1 cellular context compared by ENCODE assay signal in genomic region chr14:77032854-77033621, GRCh38.
TF ChIP-seq lines count a peak whose summit lies in the region.

No MANE protein-coding gene starts in this region.

TF ChIP-seq in HepG2, 621 proteins besides CTCF, POLR2A, EP300 and RAD21 (continued from another document and continues in another):
- no peak for TF ChIP-seq ZBTB2 (CRISPR knock-in tag; IDR thresholded peaks at IDR 0.05; ENCODE audit: low read depth)
- TF ChIP-seq ZXDC (CRISPR knock-in tag; IDR thresholded peaks at IDR 0.05), result no peak
- TF ChIP-seq PHB2 (IDR thresholded peaks at IDR 0.05; ENCODE audit: partially characterized antibody), result no peak
- no peak for TF ChIP-seq RELA (CRISPR knock-in tag; IDR thresholded peaks at IDR 0.05)
- peak; percentile 37; the same call in 1 of the 2 replicates for TF ChIP-seq KLF12 (CRISPR knock-in tag; IDR thresholded peaks at IDR 0.05; ENCODE audit: borderline replicate concordance)
- no peak for TF ChIP-seq UBTF (CRISPR knock-in tag; IDR thresholded peaks at IDR 0.05)
- TF ChIP-seq NR2F6 (IDR thresholded peaks at IDR 0.05), result peak; percentile 2; the same call in 1 of the 2 replicates
- TF ChIP-seq NR2F6 (CRISPR knock-in tag; IDR thresholded peaks at IDR 0.05), result no peak
- TF ChIP-seq CENPBD1 (CRISPR knock-in tag; IDR thresholded peaks at IDR 0.05; ENCODE audit: borderline replicate concordance, low read depth), result no peak
- TF ChIP-seq ZNF260 (CRISPR knock-in tag; IDR thresholded peaks at IDR 0.05; ENCODE audit: borderline replicate concordance, low read depth), result no peak
- TF ChIP-seq NFYB (CRISPR knock-in tag; IDR thresholded peaks at IDR 0.05), result peak; percentile 58
- no peak for TF ChIP-seq ZNF333 (CRISPR knock-in tag; IDR thresholded peaks at IDR 0.05; ENCODE audit: borderline replicate concordance)
- TF ChIP-seq MTA1 (CRISPR knock-in tag; IDR thresholded peaks at IDR 0.05; ENCODE audit: borderline replicate concordance), result peak; percentile 50; the same call in 1 of the 2 replicates
- 0 out of 2 replicates have a peak, but pooled peaks have one; percentile 71 for TF ChIP-seq IRF9 (CRISPR knock-in tag; IDR thresholded peaks at IDR 0.05; ENCODE audit: borderline replicate concordance)
- TF ChIP-seq ZNF788 (CRISPR knock-in tag; IDR thresholded peaks at IDR 0.05; ENCODE audit: borderline replicate concordance), result peak; percentile 47; the same call in 1 of the 2 replicates
- TF ChIP-seq NPAS2 (CRISPR knock-in tag; IDR thresholded peaks at IDR 0.05; ENCODE audit: borderline replicate concordance), result no peak
- TF ChIP-seq MXD4 (CRISPR knock-in tag; IDR thresholded peaks at IDR 0.05), result no peak
- TF ChIP-seq BCL6 (CRISPR knock-in tag; IDR thresholded peaks at IDR 0.05), result peak; percentile 38; the same call in 1 of the 2 replicates
- no peak for TF ChIP-seq ZNF605 (CRISPR knock-in tag; IDR thresholded peaks at IDR 0.05)
- no peak for TF ChIP-seq HNF1B (CRISPR knock-in tag; IDR thresholded peaks at IDR 0.05)
- TF ChIP-seq ZNF441 (CRISPR knock-in tag; IDR thresholded peaks at IDR 0.05; ENCODE audit: borderline replicate concordance), result no peak
- TF ChIP-seq SIX4 (CRISPR knock-in tag; IDR thresholded peaks at IDR 0.05), result 0 out of 2 replicates have a peak, but pooled peaks have one; percentile 5
- TF ChIP-seq CBX2 (IDR thresholded peaks at IDR 0.05; ENCODE audit: low read depth, low read length), result no peak
- no peak for TF ChIP-seq CBX2 (CRISPR knock-in tag; IDR thresholded peaks at IDR 0.05; ENCODE audit: low read depth)
- no peak for TF ChIP-seq ATF7-NPFF (CRISPR knock-in tag; IDR thresholded peaks at IDR 0.05; ENCODE audit: low read depth)
- TF ChIP-seq ZNF383 (CRISPR knock-in tag; IDR thresholded peaks at IDR 0.05; ENCODE audit: borderline replicate concordance), result peak; percentile 37; the same call in 1 of the 2 replicates
- no peak for TF ChIP-seq ZNF460 (CRISPR knock-in tag; IDR thresholded peaks at IDR 0.05; ENCODE audit: borderline replicate concordance)
- no peak for TF ChIP-seq RBM22 (optimal IDR thresholded peaks at IDR 0.05; ENCODE audit: low read length)
- TF ChIP-seq ZNF510 (CRISPR knock-in tag; IDR thresholded peaks at IDR 0.05; ENCODE audit: low read depth), result no peak
- TF ChIP-seq ZNF230 (CRISPR knock-in tag; IDR thresholded peaks at IDR 0.05), result no peak
- no peak for TF ChIP-seq ZNF740 (CRISPR knock-in tag; IDR thresholded peaks at IDR 0.05)
- TF ChIP-seq NCOR1 (IDR thresholded peaks at IDR 0.05; ENCODE audit: borderline replicate concordance, low read length), result no peak; the same call in 1 of the 2 replicates
- TF ChIP-seq GTF2F1 (IDR thresholded peaks at IDR 0.05; ENCODE audit: low read length), result no peak
- TF ChIP-seq GTF3A (CRISPR knock-in tag; conservative IDR thresholded peaks at IDR 0.05), result 0 out of 2 replicates have a peak, but pooled peaks have one; percentile 58
- no peak for TF ChIP-seq ZNF562 (CRISPR knock-in tag; IDR thresholded peaks at IDR 0.05; ENCODE audit: borderline replicate concordance)
- no peak for TF ChIP-seq ZNF691 (CRISPR knock-in tag; IDR thresholded peaks at IDR 0.05; ENCODE audit: borderline replicate concordance, low read depth)
- TF ChIP-seq KDM5A (IDR thresholded peaks at IDR 0.05; ENCODE audit: borderline replicate concordance, low read length), result no peak
- TF ChIP-seq USF2 (IDR thresholded peaks at IDR 0.05; ENCODE audit: low read depth, low read length), result no peak
- TF ChIP-seq USF2 (CRISPR knock-in tag; IDR thresholded peaks at IDR 0.05; ENCODE audit: borderline replicate concordance), result no peak
- TF ChIP-seq ZBTB7A (CRISPR knock-in tag; IDR thresholded peaks at IDR 0.05), result 0 out of 2 replicates have a peak, but pooled peaks have one; percentile 4
- TF ChIP-seq MIER2 (CRISPR knock-in tag; IDR thresholded peaks at IDR 0.05), result no peak
- no peak for TF ChIP-seq ZNF792 (CRISPR knock-in tag; IDR thresholded peaks at IDR 0.05)
- TF ChIP-seq ZNF44 (CRISPR knock-in tag; IDR thresholded peaks at IDR 0.05), result no peak
- TF ChIP-seq THRA (CRISPR knock-in tag; IDR thresholded peaks at IDR 0.05; ENCODE audit: borderline replicate concordance), result no peak; the same call in 1 of the 2 replicates
- TF ChIP-seq KLF9 (CRISPR knock-in tag; IDR thresholded peaks at IDR 0.05; ENCODE audit: low read depth), result no peak
- no peak for TF ChIP-seq ZNF615 (CRISPR knock-in tag; IDR thresholded peaks at IDR 0.05; ENCODE audit: borderline replicate concordance)
- TF ChIP-seq DZIP1 (CRISPR knock-in tag; IDR thresholded peaks at IDR 0.05), result no peak
- 0 out of 2 replicates have a peak, but pooled peaks have one; percentile 43 for TF ChIP-seq AKAP8 (CRISPR knock-in tag; IDR thresholded peaks at IDR 0.05)
- no peak for TF ChIP-seq ZFP36 (IDR thresholded peaks at IDR 0.05; ENCODE audit: borderline replicate concordance, low read depth, low read length, partially characterized antibody)
- TF ChIP-seq SRSF4 (IDR thresholded peaks at IDR 0.05; ENCODE audit: low read depth, low read length, poor library complexity, severe bottlenecking), result no peak
- no peak for TF ChIP-seq MAFK (conservative IDR thresholded peaks at IDR 0.05 in 1 of 2, IDR thresholded peaks at IDR 0.05 in 1 of 2; ENCODE audit: low read length in 2 of 2)
